In the genomic region with DNA sequence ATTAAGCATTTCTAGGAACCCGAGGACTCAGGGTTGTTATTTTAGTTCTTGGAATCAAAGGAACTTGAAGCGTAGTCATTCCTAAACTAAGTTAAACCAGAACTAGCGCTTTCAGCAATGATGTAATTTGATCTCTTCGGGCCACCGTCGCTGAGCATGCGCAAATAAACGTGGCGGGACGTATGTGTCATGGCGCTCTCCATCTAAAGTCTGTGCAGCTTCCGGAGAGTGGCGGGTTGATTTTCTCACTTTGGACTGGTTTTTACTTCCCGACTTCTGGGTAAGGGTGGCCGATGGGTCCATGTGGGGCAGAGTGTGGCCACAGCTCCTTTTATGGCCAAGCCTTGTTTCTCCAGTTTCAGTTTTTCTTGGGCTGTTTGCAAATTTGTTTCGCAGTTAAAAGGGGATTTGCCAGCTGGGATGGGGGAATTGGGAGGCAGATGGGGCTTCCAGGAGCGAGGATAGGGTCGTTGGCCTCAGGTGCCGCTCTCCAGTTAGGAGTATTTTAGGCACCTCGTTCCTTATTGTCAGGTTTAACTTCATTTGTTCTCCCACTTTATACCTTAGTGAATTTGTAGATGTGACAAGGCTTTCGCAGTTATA, we compare ENCODE assay signal across 1 cellular context.
TF ChIP-seq lines count a peak whose summit lies in the region.

A gene (plus strand): TSS at position 163 of the 603 bp plus-strand sequence. CDS start 11,894 bp downstream, outside the sequence.

TF ChIP-seq in SK-N-SH, 30 proteins besides CTCF, POLR2A, EP300 and RAD21 (continued from another document):
- TF ChIP-seq, protein P1, sequence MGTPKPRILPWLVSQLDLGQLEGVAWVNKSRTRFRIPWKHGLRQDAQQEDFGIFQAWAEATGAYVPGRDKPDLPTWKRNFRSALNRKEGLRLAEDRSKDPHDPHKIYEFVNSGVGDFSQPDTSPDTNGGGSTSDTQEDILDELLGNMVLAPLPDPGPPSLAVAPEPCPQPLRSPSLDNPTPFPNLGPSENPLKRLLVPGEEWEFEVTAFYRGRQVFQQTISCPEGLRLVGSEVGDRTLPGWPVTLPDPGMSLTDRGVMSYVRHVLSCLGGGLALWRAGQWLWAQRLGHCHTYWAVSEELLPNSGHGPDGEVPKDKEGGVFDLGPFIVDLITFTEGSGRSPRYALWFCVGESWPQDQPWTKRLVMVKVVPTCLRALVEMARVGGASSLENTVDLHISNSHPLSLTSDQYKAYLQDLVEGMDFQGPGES (IDR thresholded peaks at IDR 0.05; ENCODE audit: low read depth, low read length): no peak
- TF ChIP-seq, protein P2, sequence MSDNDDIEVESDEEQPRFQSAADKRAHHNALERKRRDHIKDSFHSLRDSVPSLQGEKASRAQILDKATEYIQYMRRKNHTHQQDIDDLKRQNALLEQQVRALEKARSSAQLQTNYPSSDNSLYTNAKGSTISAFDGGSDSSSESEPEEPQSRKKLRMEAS (IDR thresholded peaks at IDR 0.05; ENCODE audit: low read depth): peak; percentile 55
- TF ChIP-seq ELF1 (IDR thresholded peaks at IDR 0.05): peak; percentile 92
- peak; percentile 46; the same call in 1 of the 2 replicates for TF ChIP-seq MXI1 (IDR thresholded peaks at IDR 0.05; ENCODE audit: low read depth, low read length)
- TF ChIP-seq CHD2 (IDR thresholded peaks at IDR 0.05; ENCODE audit: low read length, partially characterized antibody): peak; percentile 46
- TF ChIP-seq TEAD4 (IDR thresholded peaks at IDR 0.05; ENCODE audit: borderline replicate concordance, insufficient read depth): no peak
- peak; percentile 98 for TF ChIP-seq YY1 (IDR thresholded peaks at IDR 0.05; ENCODE audit: low read depth)
- peak; percentile 85 for TF ChIP-seq TAF1 (IDR thresholded peaks at IDR 0.05; ENCODE audit: borderline replicate concordance, low read depth, low read length)
- TF ChIP-seq JUND (IDR thresholded peaks at IDR 0.05): 0 out of 2 replicates have a peak, but pooled peaks have one; percentile 3
- TF ChIP-seq, protein P3, sequence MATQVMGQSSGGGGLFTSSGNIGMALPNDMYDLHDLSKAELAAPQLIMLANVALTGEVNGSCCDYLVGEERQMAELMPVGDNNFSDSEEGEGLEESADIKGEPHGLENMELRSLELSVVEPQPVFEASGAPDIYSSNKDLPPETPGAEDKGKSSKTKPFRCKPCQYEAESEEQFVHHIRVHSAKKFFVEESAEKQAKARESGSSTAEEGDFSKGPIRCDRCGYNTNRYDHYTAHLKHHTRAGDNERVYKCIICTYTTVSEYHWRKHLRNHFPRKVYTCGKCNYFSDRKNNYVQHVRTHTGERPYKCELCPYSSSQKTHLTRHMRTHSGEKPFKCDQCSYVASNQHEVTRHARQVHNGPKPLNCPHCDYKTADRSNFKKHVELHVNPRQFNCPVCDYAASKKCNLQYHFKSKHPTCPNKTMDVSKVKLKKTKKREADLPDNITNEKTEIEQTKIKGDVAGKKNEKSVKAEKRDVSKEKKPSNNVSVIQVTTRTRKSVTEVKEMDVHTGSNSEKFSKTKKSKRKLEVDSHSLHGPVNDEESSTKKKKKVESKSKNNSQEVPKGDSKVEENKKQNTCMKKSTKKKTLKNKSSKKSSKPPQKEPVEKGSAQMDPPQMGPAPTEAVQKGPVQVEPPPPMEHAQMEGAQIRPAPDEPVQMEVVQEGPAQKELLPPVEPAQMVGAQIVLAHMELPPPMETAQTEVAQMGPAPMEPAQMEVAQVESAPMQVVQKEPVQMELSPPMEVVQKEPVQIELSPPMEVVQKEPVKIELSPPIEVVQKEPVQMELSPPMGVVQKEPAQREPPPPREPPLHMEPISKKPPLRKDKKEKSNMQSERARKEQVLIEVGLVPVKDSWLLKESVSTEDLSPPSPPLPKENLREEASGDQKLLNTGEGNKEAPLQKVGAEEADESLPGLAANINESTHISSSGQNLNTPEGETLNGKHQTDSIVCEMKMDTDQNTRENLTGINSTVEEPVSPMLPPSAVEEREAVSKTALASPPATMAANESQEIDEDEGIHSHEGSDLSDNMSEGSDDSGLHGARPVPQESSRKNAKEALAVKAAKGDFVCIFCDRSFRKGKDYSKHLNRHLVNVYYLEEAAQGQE (IDR thresholded peaks at IDR 0.05; ENCODE audit: low read depth, low read length): peak; percentile 58; the same call in 1 of the 2 replicates
- no peak for TF ChIP-seq FOXJ3 (CRISPR knock-in tag; IDR thresholded peaks at IDR 0.05)
